1 cellular context compared by ENCODE assay signal in genomic region chr16:5070431-5071186, GRCh38.
TF ChIP-seq lines count a peak whose summit lies in the region.

No MANE protein-coding gene starts in this region.

TF ChIP-seq in K562, 482 proteins besides CTCF, POLR2A, EP300 and RAD21:
- no peak for TF ChIP-seq NONO (IDR thresholded peaks at IDR 0.05; ENCODE audit: low read depth in 2 of 2, low read length in 1 of 2)
- TF ChIP-seq DIDO1 (tag; IDR thresholded peaks at IDR 0.05; ENCODE audit: low read depth): no peak
- peak; percentile 94 for TF ChIP-seq ZNF431 (CRISPR knock-in tag; IDR thresholded peaks at IDR 0.05)
- TF ChIP-seq ZEB2 (IDR thresholded peaks at IDR 0.05): no peak
